1 cellular context compared by ENCODE assay signal in genomic region chr15:80156176-80156720, GRCh38.
TF ChIP-seq lines count a peak whose summit lies in the region.

No MANE protein-coding gene starts in this region.

TF ChIP-seq in liver, 16 proteins besides CTCF, POLR2A, EP300 and RAD21 (continued from another document):
- TF ChIP-seq ZBTB33 (IDR thresholded peaks at IDR 0.05) (no peak), FOXA2 (IDR thresholded peaks at IDR 0.05) (no peak), MAX (IDR thresholded peaks at IDR 0.05) (no peak), REST (IDR thresholded peaks at IDR 0.05) (no peak), YY1 (IDR thresholded peaks at IDR 0.05) (no peak), HNF4A (conservative IDR thresholded peaks at IDR 0.05) (no peak), GABPA (IDR thresholded peaks at IDR 0.05 in 1 of 2, conservative IDR thresholded peaks at IDR 0.05 in 1 of 2) (no peak), NR2F2 (IDR thresholded peaks at IDR 0.05) (no peak)
